1 cellular context compared by ENCODE assay signal in the genomic region with DNA sequence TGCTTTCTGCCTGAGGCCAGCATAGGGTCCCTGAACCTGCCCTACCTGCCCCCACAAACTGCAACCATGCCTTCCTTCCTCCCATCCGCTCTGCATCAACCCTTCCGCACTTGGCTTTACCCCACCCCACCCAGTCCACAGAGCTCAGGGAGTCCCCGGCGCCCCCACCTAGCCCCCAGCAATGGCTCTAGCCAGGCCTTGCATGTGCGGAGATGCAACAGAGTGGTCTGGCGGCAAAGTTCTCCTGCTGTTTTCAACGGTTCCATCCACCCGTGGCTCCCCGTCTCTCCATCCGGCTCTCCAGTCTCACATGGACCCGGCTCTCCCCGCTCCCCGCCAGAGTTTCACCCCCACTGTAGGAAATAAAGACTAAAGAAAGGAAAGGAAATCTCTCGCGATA.
TF ChIP-seq lines count a peak whose summit lies in the region.

No MANE protein-coding gene starts in this region.

TF ChIP-seq in A549, 52 proteins besides CTCF, POLR2A, EP300 and RAD21 (continued from another document):
- TF ChIP-seq HMGXB4 (CRISPR knock-in tag; IDR thresholded peaks at IDR 0.05; ENCODE audit: borderline replicate concordance), result no peak
- TF ChIP-seq MYC (IDR thresholded peaks at IDR 0.05; ENCODE audit: borderline replicate concordance, low read length), result no peak
- no peak for TF ChIP-seq NFE2L2 (conservative IDR thresholded peaks at IDR 0.05; ENCODE audit: low read length)
- no peak for TF ChIP-seq PBX3 (IDR thresholded peaks at IDR 0.05)
- no peak for TF ChIP-seq RFX5 (IDR thresholded peaks at IDR 0.05)
- no peak for TF ChIP-seq FOSL2 (IDR thresholded peaks at IDR 0.05)
- no peak for TF ChIP-seq FOSL2 (CRISPR knock-in tag; IDR thresholded peaks at IDR 0.05)
- no peak for TF ChIP-seq CBX2 (IDR thresholded peaks at IDR 0.05; ENCODE audit: borderline replicate concordance, low read depth)
- TF ChIP-seq NPAS2 (CRISPR knock-in tag; IDR thresholded peaks at IDR 0.05; ENCODE audit: borderline replicate concordance), result no peak
TF ChIP-seq in A549: peak in this region for 0.
